ENCODE assay signal across 8 cellular contexts in the genomic region with DNA sequence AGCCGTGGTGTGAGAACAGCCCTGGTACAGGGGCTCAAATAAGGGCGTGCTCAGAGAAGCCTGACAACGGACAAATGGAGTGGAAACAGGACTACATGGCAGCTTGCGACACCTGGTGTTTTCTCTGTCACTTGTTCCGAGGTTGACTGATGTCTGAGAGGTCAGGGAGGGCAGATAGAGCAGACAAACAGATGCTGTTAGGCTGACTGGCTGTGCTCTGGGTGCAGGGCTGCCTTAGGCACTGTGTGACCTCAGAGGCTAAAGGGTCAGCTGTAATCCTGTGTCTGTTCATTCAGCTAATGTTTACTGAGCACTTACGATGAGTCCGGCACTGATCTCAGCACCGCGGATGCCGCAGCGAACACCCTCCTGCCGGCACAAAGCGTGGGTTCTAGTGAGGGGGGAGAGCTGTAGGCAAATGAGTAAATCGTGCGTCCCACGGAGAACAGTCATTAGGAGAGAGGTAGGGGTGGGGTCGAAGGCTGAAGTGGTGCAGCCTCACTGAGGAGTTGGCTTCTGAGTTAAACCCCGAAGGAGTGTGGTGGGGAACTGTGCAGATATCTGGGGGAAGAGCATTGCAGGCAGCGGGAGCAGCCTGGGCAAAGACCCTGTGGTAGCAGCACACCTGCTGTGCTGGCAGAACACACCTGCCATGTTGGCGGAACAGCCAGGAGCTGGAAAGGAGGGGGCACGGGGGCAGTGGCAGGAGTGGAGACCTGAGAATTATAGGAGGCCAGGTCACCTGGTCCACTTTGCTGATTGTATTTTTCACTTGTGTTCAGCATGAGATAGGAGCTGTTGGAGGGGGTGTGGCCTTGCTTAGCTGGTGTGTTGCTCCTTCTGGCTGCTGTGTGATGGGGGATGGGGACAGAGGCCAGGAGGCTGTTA. TPM values are rescaled to one million over a fixed set of nuclear protein-coding genes. Genes with fewer than 3 reads are reported as not detected.
DNase-seq lines count a peak whose midpoint lies in the region; ATAC-seq, FAIRE-seq and TF ChIP-seq lines count a peak whose summit lies in the region.

No MANE protein-coding gene starts in this region.

- H3K36me3 ChIP-seq in pancreas = peaks cover 0 to 33% (median 11%) of the 10 kb centered on the region in 3 donors
- no peaks in the 10 kb centered on the region for H3K36me3 ChIP-seq in breast epithelium

- intact Hi-C loops in pancreas (cut with DNase I) = no loop called here
- intact Hi-C loops in breast epithelium (cut with DNase I; ENCODE audit: low total_unique reads) = loop anchor here (1.0 kb wide), 1 partner anchor 82 kb away; no protein-coding TSS in a partner anchor

- FAIRE-seq in pancreas (lab: Jason Lieb, UNC) = no peak

- H3K27ac ChIP-seq in pancreas (peak overlapping the region; percentile 36 to 67 (median 60)), breast epithelium (no peak overlapping the region)

- H3K9me3 ChIP-seq in pancreas (no peaks in the 10 kb centered on the region), breast epithelium (no peaks in the 10 kb centered on the region)

- ATAC-seq in HG02678 (IDR thresholded peaks at IDR 0.05; ENCODE audit: unreplicated experiment) (peak; percentile 79), pancreas (peak; percentile 78 to 88 (median 86))

- H3K27me3 ChIP-seq in pancreas (no peaks in the 10 kb centered on the region), breast epithelium (no peaks in the 10 kb centered on the region)

- TF ChIP-seq CTCF in pancreas (IDR thresholded peaks at IDR 0.05) (no peak), breast epithelium (IDR thresholded peaks at IDR 0.05) (no peak)

- DNase-seq in activated CD4-positive, alpha-beta T cell treated with anti-CD3 and anti-CD28 coated beads for 48 hours = peak; percentile 12
- DNase-seq in activated CD4-positive, alpha-beta T cell treated with anti-CD3 and anti-CD28 coated beads, Interleukin-2, amount 50 U/mL, for 4 hours = no peak
- peak; percentile 50 for DNase-seq in NCI-H2227 (lab: John Stamatoyannopoulos, UW; ENCODE audit: unreplicated experiment)
- peak; percentile 80 to 96 (median 93) for DNase-seq in pancreas
- DNase-seq in NCI-H345 treated with DMSO at 0.1 percent for 48 hours (lab: John Stamatoyannopoulos, UW; ENCODE audit: unreplicated experiment) = no peak
- DNase-seq in GDM1 (lab: John Stamatoyannopoulos, UW) = no peak
- DNase-seq in breast epithelium (ENCODE audit: low spot score in 2 of 2) = no peak

- H3K4me3 ChIP-seq in pancreas = no peak overlapping the region
- no peak overlapping the region for H3K4me3 ChIP-seq in breast epithelium

- no peak for TF ChIP-seq POLR2A in breast epithelium (IDR thresholded peaks at IDR 0.05)

- H3K4me1 ChIP-seq in pancreas (peaks cover 28 to 37% (median 36%) of the 10 kb centered on the region in 3 donors), breast epithelium (peaks cover 0 to 3% of the 10 kb centered on the region in 2 donors)

- WGBS in pancreas, 2 donors = 31 to 32% methylated on average over 21 of the region's 21 CpGs

RNA-seq across cellular contexts. Expression of a gene that starts 35.0 kb away (rescaled TPM):
- total RNA-seq in pancreas = 100 to 1,000 TPM in 2 of 6 donors, 10 to 100 TPM in 4; 29.7 to 122 (median 60.5) TPM
- 10 to 100 TPM; 91.8 to 95.6 TPM for polyA plus RNA-seq in pancreas
- total RNA-seq in breast epithelium = 10 to 100 TPM; 17.4 to 56.2 (median 21.7) TPM

RNA-seq across cellular contexts. Expression of a gene that starts 54.3 kb away (rescaled TPM):
- total RNA-seq in pancreas (10 to 100 TPM; 18.7 to 26.6 (median 23.3) TPM), breast epithelium (10 to 100 TPM; 44.6 to 65.3 (median 51.2) TPM)
- polyA plus RNA-seq in pancreas = 10 to 100 TPM; 13.0 to 21.7 TPM

Comparison
In these comparisons a context has a peak if more than half of its experiments do, and no peak if none do; other contexts are left out.
1. DNase-seq: peak in activated CD4-positive, alpha-beta T cell treated with anti-CD3 and anti-CD28 coated beads for 48 hours (single experiment), NCI-H2227 (single experiment) and pancreas (6 of 6); none in activated CD4-positive, alpha-beta T cell treated with anti-CD3 and anti-CD28 coated beads, Interleukin-2, amount 50 U/mL, for 4 hours (0 of 2), NCI-H345 treated with DMSO at 0.1 percent for 48 hours (single experiment), GDM1 (single experiment) and breast epithelium (0 of 2).
2. H3K27ac ChIP-seq: peak in pancreas (4 of 4); none in breast epithelium (0 of 2).